ENCODE assay signal across 10 cellular contexts in genomic region chr1:202112864-202113689, GRCh38. TPM values are rescaled to one million over a fixed set of nuclear protein-coding genes. Genes with fewer than 3 reads are reported as not detected.
A peak's percentile ranks its signal among the peaks of the same experiment; 100 is the strongest.
DNase-seq lines count a peak whose midpoint lies in the region; ATAC-seq and TF ChIP-seq lines count a peak whose summit lies in the region.
"Had no signal": no experiment of that assay in that cellular context is flagged by ENCODE, and none has a peak within 500 bp of the region (broad histone marks: within the 10 kb centered on the region; RNA-seq: fewer than 3 reads in every experiment).

No MANE protein-coding gene starts in this region.

- H3K36me3 Mint-ChIP-seq in endodermal cell (ENCODE audit: low read depth): no peaks in the 10 kb centered on the region
- no peaks in the 10 kb centered on the region for H3K36me3 Mint-ChIP-seq in activated CD4-positive, alpha-beta T cell treated with anti-CD3 and anti-CD28 coated beads for 36 hours (ENCODE audit: low read depth)
- no peaks in the 10 kb centered on the region for H3K36me3 Mint-ChIP-seq in activated CD4-positive, alpha-beta T cell treated with anti-CD3 and anti-CD28 coated beads, Interleukin-2, amount 10 ng/mL, durations not matched to agents 24 days and 14 days (ENCODE audit: low read depth)

- H3K4me1 Mint-ChIP-seq in endodermal cell: peaks cover 19% of the 10 kb centered on the region
- no peaks in the 10 kb centered on the region for H3K4me1 Mint-ChIP-seq in activated CD4-positive, alpha-beta T cell treated with anti-CD3 and anti-CD28 coated beads for 36 hours
- no peaks in the 10 kb centered on the region for H3K4me1 Mint-ChIP-seq in activated CD4-positive, alpha-beta T cell treated with anti-CD3 and anti-CD28 coated beads, Interleukin-2, amount 10 ng/mL, durations not matched to agents 24 days and 14 days

- no peaks in the 10 kb centered on the region for H3K9me3 Mint-ChIP-seq in endodermal cell
- H3K9me3 Mint-ChIP-seq in activated CD4-positive, alpha-beta T cell treated with anti-CD3 and anti-CD28 coated beads for 36 hours (ENCODE audit: low read depth): no peaks in the 10 kb centered on the region
- no peaks in the 10 kb centered on the region for H3K9me3 Mint-ChIP-seq in activated CD4-positive, alpha-beta T cell treated with anti-CD3 and anti-CD28 coated beads, Interleukin-2, amount 10 ng/mL, durations not matched to agents 24 days and 14 days

- H3K27ac ChIP-seq in endodermal cell (ENCODE audit: low read depth, low read length): no peak overlapping the region

- H3K27me3 Mint-ChIP-seq in endodermal cell (ENCODE audit: insufficient read depth): no peaks in the 10 kb centered on the region
- H3K27me3 Mint-ChIP-seq in activated CD4-positive, alpha-beta T cell treated with anti-CD3 and anti-CD28 coated beads for 36 hours: no peaks in the 10 kb centered on the region
- H3K27me3 Mint-ChIP-seq in activated CD4-positive, alpha-beta T cell treated with anti-CD3 and anti-CD28 coated beads, Interleukin-2, amount 10 ng/mL, durations not matched to agents 24 days and 14 days: peaks cover 4% of the 10 kb centered on the region

- H3K4me1 ChIP-seq in endodermal cell (ENCODE audit: control insufficient read depth, insufficient read depth, low read length) (no peaks in the 10 kb centered on the region), mucosa of descending colon (ENCODE audit: low read depth) (peaks cover 22% of the 10 kb centered on the region)

- 74% methylated on average over 5 of the region's 5 CpGs; no CpG with 5 or more reads in 1 of the 2 experiments for WGBS in endodermal cell (ENCODE audit: insufficient coverage in 1 of 2, insufficient read length in 1 of 2), 2 experiments

- H3K27ac Mint-ChIP-seq in endodermal cell: no peak overlapping the region
- H3K27ac Mint-ChIP-seq in activated CD4-positive, alpha-beta T cell treated with anti-CD3 and anti-CD28 coated beads for 36 hours: no peak overlapping the region
- no peak overlapping the region for H3K27ac Mint-ChIP-seq in activated CD4-positive, alpha-beta T cell treated with anti-CD3 and anti-CD28 coated beads, Interleukin-2, amount 10 ng/mL, durations not matched to agents 24 days and 14 days
- H3K27ac Mint-ChIP-seq: T-helper 17 cell had no signal

- no peak overlapping the region for H3K4me3 ChIP-seq in endodermal cell (ENCODE audit: low read length)
- H3K4me3 ChIP-seq in mucosa of descending colon: no peak overlapping the region

- POLR2A ChIA-PET in activated CD4-positive, alpha-beta T cell treated with anti-CD3 and anti-CD28 coated beads for 36 hours (lab: Charles Lee): interaction anchor here (0.6 kb wide), 1 partner anchor 45 kb away, joined by 4 read pairs; no protein-coding TSS in a partner anchor

- DNase-seq in SIG-M5 treated with dmso at 0.1 percent for 504 hours (lab: John Stamatoyannopoulos, UW; ENCODE audit: unreplicated experiment): peak; percentile 61
- no peak for DNase-seq in SIG-M5 (lab: John Stamatoyannopoulos, UW)
- DNase-seq in endodermal cell: peak; percentile 61
- peak; percentile 56 to 73 (median 67) for DNase-seq in mucosa of descending colon
- no peak for DNase-seq in activated CD4-positive, alpha-beta T cell treated with anti-CD3 and anti-CD28 coated beads for 36 hours
- no peak for DNase-seq in activated CD4-positive, alpha-beta T cell treated with anti-CD3 and anti-CD28 coated beads, Interleukin-2, amount 10 ng/mL, durations not matched to agents 24 days and 14 days
- DNase-seq: NCI-H1092, T-helper 17 cell had no signal

- H3K36me3 ChIP-seq in endodermal cell (ENCODE audit: control insufficient read depth, insufficient read depth, low read length): no peaks in the 10 kb centered on the region
- H3K36me3 ChIP-seq in mucosa of descending colon (ENCODE audit: low read depth): no peaks in the 10 kb centered on the region

- ATAC-seq in mucosa of descending colon (peak; percentile 71), HG02973 (IDR thresholded peaks at IDR 0.05; ENCODE audit: unreplicated experiment) (no peak), GM19455 (IDR thresholded peaks at IDR 0.05; ENCODE audit: unreplicated experiment) (no peak)
- no peak for ATAC-seq in activated CD4-positive, alpha-beta T cell treated with anti-CD3 and anti-CD28 coated beads for 36 hours
- ATAC-seq: T-helper 17 cell had no signal

- TF ChIP-seq CTCF in endodermal cell (conservative IDR thresholded peaks at IDR 0.05) (no peak), mucosa of descending colon (IDR thresholded peaks at IDR 0.05) (no peak)

- intact Hi-C loops in mucosa of descending colon (cut with DNase I, micrococcal nuclease): loop anchor here in 1 of 2 donors (10.0 kb wide), 1 partner anchor 108 kb away; no protein-coding TSS in a partner anchor
- intact Hi-C loops in activated CD4-positive, alpha-beta T cell treated with anti-CD3 and anti-CD28 coated beads for 36 hours (cut with DNase I, micrococcal nuclease): no loop called here
- intact Hi-C loops in activated CD4-positive, alpha-beta T cell treated with anti-CD3 and anti-CD28 coated beads, Interleukin-2, amount 10 ng/mL, durations not matched to agents 24 days and 14 days (cut with micrococcal nuclease): no loop called here

- no peaks in the 10 kb centered on the region for H3K9me3 ChIP-seq in endodermal cell (ENCODE audit: control insufficient read depth, low read length)
- H3K9me3 ChIP-seq in mucosa of descending colon: no peaks in the 10 kb centered on the region

- H3K4me3 Mint-ChIP-seq in endodermal cell: no peak overlapping the region
- H3K4me3 Mint-ChIP-seq in activated CD4-positive, alpha-beta T cell treated with anti-CD3 and anti-CD28 coated beads for 36 hours: no peak overlapping the region
- H3K4me3 Mint-ChIP-seq in activated CD4-positive, alpha-beta T cell treated with anti-CD3 and anti-CD28 coated beads, Interleukin-2, amount 10 ng/mL, durations not matched to agents 24 days and 14 days: no peak overlapping the region
- H3K4me3 Mint-ChIP-seq: T-helper 17 cell had no signal

- no peaks in the 10 kb centered on the region for H3K27me3 ChIP-seq in endodermal cell (ENCODE audit: control insufficient read depth, insufficient read depth, low read length, poor library complexity, severe bottlenecking)

- CTCF ChIA-PET in activated CD4-positive, alpha-beta T cell treated with anti-CD3 and anti-CD28 coated beads for 36 hours (lab: Charles Lee): interaction anchor here (0.9 to 2.5 kb wide), 3 partner anchors 11 to 113 kb away, joined by 3 to 10 read pairs (median 6); no protein-coding TSS in a partner anchor

- H3K9ac ChIP-seq in endodermal cell (ENCODE audit: extremely low read depth, low read length, poor library complexity, severe bottlenecking): no peak overlapping the region

RNA-seq across cellular contexts. Expression of gene GPR37L1, which starts 9.6 kb away (rescaled TPM):
- total RNA-seq in endodermal cell: under 1 TPM in 1 of 2 donors, not detected in 1; 0.04 TPM
- polyA plus RNA-seq in endodermal cell (2013, experiment 1 of 2): 0.07 TPM
- 0.12 TPM for polyA plus RNA-seq in endodermal cell (2013, experiment 2 of 2)
- 1 to 10 TPM; 2.4 to 3.5 (median 2.9) TPM for total RNA-seq in mucosa of descending colon
- total RNA-seq in activated CD4-positive, alpha-beta T cell treated with anti-CD3 and anti-CD28 coated beads for 36 hours: not detected
- not detected in 2 replicates for total RNA-seq in activated CD4-positive, alpha-beta T cell treated with anti-CD3 and anti-CD28 coated beads, Interleukin-2, amount 10 ng/mL, durations not matched to agents 24 days and 14 days
- total RNA-seq: T-helper 17 cell had no signal

RNA-seq across cellular contexts. Expression of gene ARL8A, which starts 31.5 kb away (rescaled TPM):
- 10 to 100 TPM; 72.8 to 82.0 TPM for total RNA-seq in endodermal cell
- polyA plus RNA-seq in endodermal cell (2013, experiment 1 of 2): 52.4 TPM
- 54.7 TPM for polyA plus RNA-seq in endodermal cell (2013, experiment 2 of 2)
- total RNA-seq in mucosa of descending colon: 10 to 100 TPM; 36.3 to 69.6 (median 41.2) TPM
- total RNA-seq in activated CD4-positive, alpha-beta T cell treated with anti-CD3 and anti-CD28 coated beads for 36 hours: 10 to 100 TPM; 32.3 to 51.7 TPM
- 51.9 and 57.4 TPM in 2 replicates for total RNA-seq in activated CD4-positive, alpha-beta T cell treated with anti-CD3 and anti-CD28 coated beads, Interleukin-2, amount 10 ng/mL, durations not matched to agents 24 days and 14 days

RNA-seq across cellular contexts. Expression of gene PTPN7, which starts 47.3 kb away (rescaled TPM):
- not detected for total RNA-seq in endodermal cell
- not detected for polyA plus RNA-seq in endodermal cell (2013, experiment 1 of 2)
- not detected for polyA plus RNA-seq in endodermal cell (2013, experiment 2 of 2)
- total RNA-seq in mucosa of descending colon: 1 to 10 TPM; 5.0 to 6.3 (median 6.1) TPM
- total RNA-seq in activated CD4-positive, alpha-beta T cell treated with anti-CD3 and anti-CD28 coated beads for 36 hours: 100 to 1,000 TPM; 188 to 221 TPM
- total RNA-seq in activated CD4-positive, alpha-beta T cell treated with anti-CD3 and anti-CD28 coated beads, Interleukin-2, amount 10 ng/mL, durations not matched to agents 24 days and 14 days: 475 and 478 TPM in 2 replicates

Comparison
In these comparisons a context has a peak if more than half of its experiments do, and no peak if none do; other contexts are left out.
1. DNase-seq: peak in SIG-M5 treated with dmso at 0.1 percent for 504 hours (single experiment), endodermal cell (single experiment) and mucosa of descending colon (3 of 3); none in SIG-M5 (single experiment), activated CD4-positive, alpha-beta T cell treated with anti-CD3 and anti-CD28 coated beads for 36 hours (single experiment) and activated CD4-positive, alpha-beta T cell treated with anti-CD3 and anti-CD28 coated beads, Interleukin-2, amount 10 ng/mL, durations not matched to agents 24 days and 14 days (single experiment).
2. RNA of gene PTPN7, which starts 47.3 kb away (total RNA-seq): 475 to 478 TPM in activated CD4-positive, alpha-beta T cell treated with anti-CD3 and anti-CD28 coated beads, Interleukin-2, amount 10 ng/mL, durations not matched to agents 24 days and 14 days and 188 to 221 TPM in activated CD4-positive, alpha-beta T cell treated with anti-CD3 and anti-CD28 coated beads for 36 hours; 5.0 to 6.3 TPM in mucosa of descending colon and not detected in endodermal cell; every median in the first group is over 10 times any median in the second.